8 cellular contexts compared by ENCODE assay signal in genomic region chr10:17910144-17910789, GRCh38. TPM values are rescaled to one million over a fixed set of nuclear protein-coding genes. Genes with fewer than 3 reads are reported as not detected.
A peak's percentile ranks its signal among the peaks of the same experiment; 100 is the strongest.
DNase-seq lines count a peak whose midpoint lies in the region; ATAC-seq and TF ChIP-seq lines count a peak whose summit lies in the region.

No MANE protein-coding gene starts in this region.

- ATAC-seq in GM21825 (IDR thresholded peaks at IDR 0.05; ENCODE audit: unreplicated experiment) (peak; percentile 77), GM19397 (IDR thresholded peaks at IDR 0.05; ENCODE audit: unreplicated experiment) (no peak)

- H3K4me3 Mint-ChIP-seq in brain, result no peak overlapping the region

- peaks cover 5% of the 10 kb centered on the region for H3K4me1 Mint-ChIP-seq in brain

- peaks cover 0 to 7% (median 0%) of the 10 kb centered on the region in 5 experiments for H3K9me3 Mint-ChIP-seq in brain

- peaks cover 7% of the 10 kb centered on the region for H3K27me3 Mint-ChIP-seq in brain

- no peak overlapping the region for H3K27ac Mint-ChIP-seq in brain

- peak; percentile 55 to 65 for TF ChIP-seq CTCF in brain (conservative IDR thresholded peaks at IDR 0.05)

- no peaks in the 10 kb centered on the region for H3K36me3 Mint-ChIP-seq in brain

- DNase-seq in ELR (ENCODE audit: low read depth), result peak; percentile 79
- DNase-seq in NCI-H524 treated with DMSO at 0.1 percent for 48 hours (lab: John Stamatoyannopoulos, UW), result peak; percentile 8
- peak; percentile 63 for DNase-seq in kidney tubule cell (ENCODE audit: low spot score)
- DNase-seq in middle frontal gyrus (ENCODE audit: extremely low spot score, low spot score), result no peak
- DNase-seq in DMS153 treated with DMSO at 0.1 percent for 48 hours (lab: John Stamatoyannopoulos, UW; ENCODE audit: unreplicated experiment), result no peak

RNA-seq across cellular contexts. Expression of gene SLC39A12, which starts 41.5 kb away (rescaled TPM):
- 12.8 TPM for polyA plus RNA-seq in brain (ENCODE audit: insufficient read depth, low read depth, low replicate concordance)

Comparison
In these comparisons a context has a peak if more than half of its experiments do, and no peak if none do; other contexts are left out.
1. DNase-seq: peak in ELR (single experiment), NCI-H524 treated with DMSO at 0.1 percent for 48 hours (single experiment) and kidney tubule cell (single experiment); none in middle frontal gyrus (single experiment) and DMS153 treated with DMSO at 0.1 percent for 48 hours (single experiment).